ENCODE assay signal across 20 cellular contexts in genomic region chr5:111689576-111689975, GRCh38.
DNase-seq lines count a peak whose midpoint lies in the region; ATAC-seq, FAIRE-seq and TF ChIP-seq lines count a peak whose summit lies in the region.
"Had no signal": no experiment of that assay in that cellular context is flagged by ENCODE, and none has a peak within 500 bp of the region (broad histone marks: within the 10 kb centered on the region; RNA-seq: fewer than 3 reads in every experiment).

No MANE protein-coding gene starts in this region.

- no TSS peak for BruUV-seq in GM12878 (replicated peaks; lab: Mats Ljungman, UMichigan)

- H3K9me3 ChIP-seq in GM12878 (replicated peaks; ENCODE audit: control insufficient read depth, insufficient read depth, low read length) = no peaks in the 10 kb centered on the region
- no peaks in the 10 kb centered on the region for H3K9me3 ChIP-seq in mesenchymal stem cell (ENCODE audit: control insufficient read depth, low read length)
- H3K9me3 ChIP-seq: A549 had no signal

- H3K27ac ChIP-seq in GM12878 (ENCODE audit: control insufficient read depth, insufficient read depth) (no peak overlapping the region), mesenchymal stem cell (ENCODE audit: low read length, poor library complexity, severe bottlenecking) (no peak overlapping the region)
- H3K27ac ChIP-seq: A549 had no signal

- in situ Hi-C loops in GM12878 (cut with MboI) = no loop called here

- no peak for TF ChIP-seq POLR2A in GM12878 (IDR thresholded peaks at IDR 0.05; ENCODE audit: low read depth, low read length)
- TF ChIP-seq POLR2A in GM18505 (IDR thresholded peaks at IDR 0.05; ENCODE audit: borderline replicate concordance, extremely low read depth, insufficient read depth, insufficient read length) = no peak

- H3K4me1 ChIP-seq in GM12878 (ENCODE audit: control insufficient read depth, insufficient read depth, low read length) (no peaks in the 10 kb centered on the region), mesenchymal stem cell (ENCODE audit: control insufficient read depth, insufficient read depth, low read depth, low read length) (no peaks in the 10 kb centered on the region)

- CTCF ChIA-PET in GM12878 (lab: Yijun Ruan, JAX) = interaction anchor here (1.0 kb wide), 1 partner anchor 139 kb away, joined by 3 read pairs; no protein-coding TSS in a partner anchor
- CTCF ChIA-PET in activated CD4-positive, alpha-beta T cell treated with anti-CD3 and anti-CD28 coated beads for 36 hours (lab: Charles Lee) = no interaction called here

- no peak overlapping the region for H3K9ac ChIP-seq in GM12878 (ENCODE audit: control insufficient read depth, insufficient read depth, low read length)
- H3K9ac ChIP-seq in mesenchymal stem cell (ENCODE audit: low read length) = no peak overlapping the region

- no peaks in the 10 kb centered on the region for H3K36me3 Mint-ChIP-seq in progenitor cell of endocrine pancreas (ENCODE audit: insufficient read depth)
- H3K36me3 Mint-ChIP-seq in activated CD4-positive, alpha-beta T cell treated with anti-CD3 and anti-CD28 coated beads for 36 hours (ENCODE audit: low read depth) = no peaks in the 10 kb centered on the region
- H3K36me3 Mint-ChIP-seq: CD4-positive, alpha-beta memory T cell had no signal

- H3K18ac ChIP-seq in mesenchymal stem cell (ENCODE audit: low read depth in 1 of 2, low read length in 2 of 2) = peak overlapping the region in 1 of 2 experiments; percentile 21

- H3K23ac ChIP-seq in mesenchymal stem cell (ENCODE audit: low read length in 2 of 2) = no peak overlapping the region

- no peaks in the 10 kb centered on the region for H3K79me2 ChIP-seq in GM12878 (ENCODE audit: control insufficient read depth, insufficient read depth, low read length)

- RAD21 ChIA-PET in GM12878 (lab: Charles Lee; ENCODE audit: unreplicated experiment) = interaction anchor here (0.8 to 1.4 kb wide), 2 partner anchors 65 to 68 kb away, joined by 3 read pairs; no protein-coding TSS in a partner anchor

- H3K36me3 ChIP-seq in GM12878 (ENCODE audit: control insufficient read depth in 2 of 2, insufficient read depth in 2 of 2, low read length in 1 of 2) (no peaks in the 10 kb centered on the region), mesenchymal stem cell (ENCODE audit: control insufficient read depth in 1 of 2, insufficient read depth in 2 of 2, low read depth in 1 of 2, low read length in 2 of 2) (no peaks in the 10 kb centered on the region)

- H4K8ac ChIP-seq in mesenchymal stem cell (ENCODE audit: low read length) = no peak overlapping the region

- no peak overlapping the region for H2AK5ac ChIP-seq in mesenchymal stem cell (ENCODE audit: low read length, severe bottlenecking)

- peak; percentile 41 for DNase-seq in M059J (ENCODE audit: low read depth)
- no peak for DNase-seq in GM12878 (ENCODE audit: low read depth, low spot score)
- DNase-seq in mesenchymal stem cell = peak; percentile 34
- DNase-seq in progenitor cell of endocrine pancreas (ENCODE audit: low spot score, unreplicated experiment) = no peak
- no peak for DNase-seq in left cardiac atrium
- DNase-seq in activated CD4-positive, alpha-beta T cell treated with anti-CD3 and anti-CD28 coated beads for 36 hours = no peak
- DNase-seq in HT-29 (ENCODE audit: low spot score) = no peak
- DNase-seq: 8988T; ACHN; C1 segment of cervical spinal cord; Calu3; CD4-positive, alpha-beta memory T cell; COR-L47; H9 had no signal

- no peak overlapping the region for H2BK120ac ChIP-seq in mesenchymal stem cell (ENCODE audit: low read depth, low read length)

- H2BK12ac ChIP-seq in mesenchymal stem cell (ENCODE audit: low read length in 2 of 2) = peak overlapping the region; percentile 20 to 88

- no peak overlapping the region for H3K4me3 Mint-ChIP-seq in progenitor cell of endocrine pancreas (ENCODE audit: low read depth)
- no peak overlapping the region for H3K4me3 Mint-ChIP-seq in activated CD4-positive, alpha-beta T cell treated with anti-CD3 and anti-CD28 coated beads for 36 hours
- H3K4me3 Mint-ChIP-seq: CD4-positive, alpha-beta memory T cell; GM23338; H9 had no signal

- no peak overlapping the region for H3K4me3 ChIP-seq in GM12878
- no peak overlapping the region for H3K4me3 ChIP-seq in mesenchymal stem cell (ENCODE audit: insufficient read depth in 1 of 2, low read depth in 1 of 2, low read length in 2 of 2)
- H3K4me3 ChIP-seq: A549, GM23338 had no signal

- H3K27me3 ChIP-seq in GM12878 (replicated peaks in 1 of 2; ENCODE audit: control insufficient read depth in 2 of 2, insufficient read depth in 2 of 2, low read length in 1 of 2) = no peaks in the 10 kb centered on the region
- H3K27me3 ChIP-seq in mesenchymal stem cell (ENCODE audit: control insufficient read depth in 1 of 2, insufficient read depth in 1 of 2, low read length in 2 of 2) = no peaks in the 10 kb centered on the region

- no peak for ATAC-seq in GM12878
- ATAC-seq in left cardiac atrium = no peak
- ATAC-seq in GM18505 (IDR thresholded peaks at IDR 0.05; ENCODE audit: unreplicated experiment) = no peak
- no peak for ATAC-seq in activated CD4-positive, alpha-beta T cell treated with anti-CD3 and anti-CD28 coated beads for 36 hours
- ATAC-seq: A549, GM23338, HCT116 had no signal

- H3K27me3 Mint-ChIP-seq in progenitor cell of endocrine pancreas = peaks cover 4% of the 10 kb centered on the region
- no peaks in the 10 kb centered on the region for H3K27me3 Mint-ChIP-seq in activated CD4-positive, alpha-beta T cell treated with anti-CD3 and anti-CD28 coated beads for 36 hours

- H3K27ac Mint-ChIP-seq in progenitor cell of endocrine pancreas = peak overlapping the region; percentile 29
- H3K27ac Mint-ChIP-seq in activated CD4-positive, alpha-beta T cell treated with anti-CD3 and anti-CD28 coated beads for 36 hours = no peak overlapping the region
- H3K27ac Mint-ChIP-seq: GM23338 had no signal

- H3K4me2 ChIP-seq in GM12878 (ENCODE audit: control insufficient read depth, insufficient read depth) (no peak overlapping the region), mesenchymal stem cell (ENCODE audit: low read length, poor library complexity, severe bottlenecking) (no peak overlapping the region)
- H3K4me2 ChIP-seq: A549, GM23338 had no signal

- peak overlapping the region in 1 of 2 experiments; percentile 41 for H3K14ac ChIP-seq in mesenchymal stem cell (ENCODE audit: low read length in 2 of 2)

- H3K4me1 Mint-ChIP-seq in progenitor cell of endocrine pancreas (ENCODE audit: low read depth) = no peaks in the 10 kb centered on the region
- H3K4me1 Mint-ChIP-seq in activated CD4-positive, alpha-beta T cell treated with anti-CD3 and anti-CD28 coated beads for 36 hours = no peaks in the 10 kb centered on the region
- H3K4me1 Mint-ChIP-seq: CD4-positive, alpha-beta memory T cell had no signal

- SMC1A ChIA-PET in GM12878 (lab: Charles Lee; ENCODE audit: uncharacterized antibody, unreplicated experiment) = interaction anchor here (0.7 to 3.2 kb wide), 8 partner anchors 8 to 336 kb away, joined by 3 to 9 read pairs (median 4); no protein-coding TSS in a partner anchor

- no peak overlapping the region for H2BK5ac ChIP-seq in mesenchymal stem cell (ENCODE audit: low read depth, low read length, poor library complexity, severe bottlenecking)

- no peak for TF ChIP-seq RAD21 in GM12878 (IDR thresholded peaks at IDR 0.05; ENCODE audit: insufficient read depth, low read depth, low read length)

- H2BK15ac ChIP-seq in mesenchymal stem cell (ENCODE audit: low read depth, poor library complexity, severe bottlenecking) = no peak overlapping the region

- no peaks in the 10 kb centered on the region for H3K9me3 Mint-ChIP-seq in progenitor cell of endocrine pancreas (ENCODE audit: low read depth)
- no peaks in the 10 kb centered on the region for H3K9me3 Mint-ChIP-seq in activated CD4-positive, alpha-beta T cell treated with anti-CD3 and anti-CD28 coated beads for 36 hours (ENCODE audit: low read depth)
- H3K9me3 Mint-ChIP-seq: CD4-positive, alpha-beta memory T cell; GM23338; H9 had no signal

- TF ChIP-seq EP300 in GM12878 (IDR thresholded peaks at IDR 0.05; ENCODE audit: borderline replicate concordance in 1 of 2, control insufficient read depth in 1 of 2, low read depth in 2 of 2, low read length in 2 of 2) = no peak

- intact Hi-C loops in GM12878 (cut with micrococcal nuclease; ENCODE audit: unreplicated experiment) (no loop called here), left cardiac atrium (cut with DNase I) (no loop called here)
- intact Hi-C loops in activated CD4-positive, alpha-beta T cell treated with anti-CD3 and anti-CD28 coated beads for 36 hours (cut with DNase I, micrococcal nuclease) = no loop called here

- no peak overlapping the region for H2AFZ ChIP-seq in GM12878 (ENCODE audit: control insufficient read depth, low read depth, low read length)
- H2AFZ ChIP-seq in mesenchymal stem cell (ENCODE audit: low read depth, low read length) = no peak overlapping the region
- H2AFZ ChIP-seq: GM23338 had no signal

- peak; percentile 7 for FAIRE-seq in GM12878 (lab: Jason Lieb, UNC)
- FAIRE-seq: A549, G401.6, GM18507 had no signal

- POLR2A ChIA-PET in GM12878 (lab: Charles Lee) = no interaction called here
- POLR2A ChIA-PET in activated CD4-positive, alpha-beta T cell treated with anti-CD3 and anti-CD28 coated beads for 36 hours (lab: Charles Lee) = no interaction called here

- H3K79me1 ChIP-seq in mesenchymal stem cell (replicated peaks; ENCODE audit: low read length, poor library complexity, severe bottlenecking) = no peaks in the 10 kb centered on the region

- no peaks in the 10 kb centered on the region for H4K20me1 ChIP-seq in GM12878 (ENCODE audit: control insufficient read depth, insufficient read depth)

- no peak for TF ChIP-seq CTCF in GM12878 (IDR thresholded peaks at IDR 0.05 in 2 of 3, conservative IDR thresholded peaks at IDR 0.05 in 1 of 3; ENCODE audit: control insufficient read depth in 2 of 3, extremely low read depth in 1 of 3, insufficient read depth in 1 of 3, low read depth in 3 of 3, low read length in 3 of 3)
- TF ChIP-seq CTCF in progenitor cell of endocrine pancreas (IDR thresholded peaks at IDR 0.05; ENCODE audit: unreplicated experiment) = no peak

- H3K4ac ChIP-seq in mesenchymal stem cell (ENCODE audit: low read depth in 1 of 2, low read length in 2 of 2) = peak overlapping the region in 1 of 2 experiments; percentile 49

- H4K91ac ChIP-seq in mesenchymal stem cell (ENCODE audit: low read length) = no peak overlapping the region

TF ChIP-seq in GM12878, 131 proteins besides CTCF, POLR2A, EP300 and RAD21 (continues in another document):
- TF ChIP-seq SMARCA5 (IDR thresholded peaks at IDR 0.05) (no peak), KLF5 (IDR thresholded peaks at IDR 0.05; ENCODE audit: partially characterized antibody) (no peak), ZNF622 (IDR thresholded peaks at IDR 0.05) (no peak), YY1 (IDR thresholded peaks at IDR 0.05; ENCODE audit: low read depth, low read length) (no peak), NFYA (IDR thresholded peaks at IDR 0.05; ENCODE audit: borderline replicate concordance, low read depth, low read length) (no peak), SIX5 (IDR thresholded peaks at IDR 0.05; ENCODE audit: low read depth, low read length, severe bottlenecking) (no peak)

Comparison
In these comparisons a context has a peak if more than half of its experiments do, and no peak if none do; other contexts are left out.
1. DNase-seq: peak in M059J (single experiment) and mesenchymal stem cell (single experiment); none in GM12878 (single experiment), progenitor cell of endocrine pancreas (single experiment), left cardiac atrium (single experiment), activated CD4-positive, alpha-beta T cell treated with anti-CD3 and anti-CD28 coated beads for 36 hours (single experiment) and HT-29 (single experiment).